In genomic region chr2:55843992-55844345, GRCh38 we compare ENCODE assay signal across 20 cellular contexts.
"Had no signal": no experiment of that assay in that cellular context is flagged by ENCODE, and none has a peak within 500 bp of the region (broad histone marks: within the 10 kb centered on the region; RNA-seq: fewer than 3 reads in every experiment).

No MANE protein-coding gene starts in this region.

- H3K27ac ChIP-seq: parathyroid adenoma, sigmoid colon had no signal

- H3K9me3 ChIP-seq: gastroesophageal sphincter, heart right ventricle, mucosa of descending colon, sigmoid colon, thyroid gland had no signal

- H2AFZ ChIP-seq: parathyroid adenoma had no signal

- H3K4me1 ChIP-seq: gastroesophageal sphincter, parathyroid adenoma, sigmoid colon had no signal

- H3K79me2 ChIP-seq: parathyroid adenoma had no signal

- H3K4me1 Mint-ChIP-seq: activated B cell treated with CpG ODN at 0.5 μM for 24 hours; naive thymus-derived CD8-positive, alpha-beta T cell had no signal

- H3K36me3 Mint-ChIP-seq: activated naive CD8-positive, alpha-beta T cell; naive thymus-derived CD8-positive, alpha-beta T cell; stimulated activated memory B cell treated with anti-CD40 and anti-IgM and Interleukin-4, amounts not matched to agents 10 μg/mL and 1 μg/mL and 100 μg/mL, for 72 hours had no signal

- DNase-seq: activated B cell treated with CpG ODN at 0.5 μM for 24 hours; activated CD4-positive, alpha-beta T cell treated with anti-CD3 and anti-CD28 coated beads for 48 hours; activated CD8-positive, alpha-beta memory T cell treated with anti-CD3 and anti-CD28 coated beads, Interleukin-2, amount 50 U/mL, for 4 hours; activated CD8-positive, alpha-beta T cell treated with anti-CD3 and anti-CD28 coated beads, Interleukin-2, amount 10 ng/mL, durations not matched to agents 7 days and 5 days; activated gamma-delta T cell treated with Interleukin-2 at 50 U/mL for 16 hours; amniotic stem cell; cerebellar nuclear complex; effector memory CD4-positive, alpha-beta T cell; heart right ventricle; naive thymus-derived CD8-positive, alpha-beta T cell; sigmoid colon; stimulated activated CD4-positive, alpha-beta T cell treated with anti-CD3 and anti-CD28 coated beads, Interleukin-2, amount 100 ng/mL, for 48 hours; thyroid gland had no signal

- H3K27me3 Mint-ChIP-seq: activated B cell treated with CpG ODN at 0.5 μM for 24 hours; dendritic cell treated with granulocyte-macrophage colony-stimulating factor and Interleukin-4, amounts not matched to agents 40 ng/mL and 50 ng/mL, for 4 days; stimulated activated memory B cell treated with anti-CD40 and anti-IgM and Interleukin-4, amounts not matched to agents 10 μg/mL and 1 μg/mL and 100 μg/mL, for 72 hours had no signal

- H3K27me3 ChIP-seq: gastroesophageal sphincter, heart right ventricle, sigmoid colon, thyroid gland had no signal

- H3K4me3 ChIP-seq: gastroesophageal sphincter, heart right ventricle, mucosa of descending colon, sigmoid colon, thyroid gland had no signal

- H3K9ac ChIP-seq: parathyroid adenoma had no signal

- H3K9me3 Mint-ChIP-seq: activated B cell treated with CpG ODN at 0.5 μM for 24 hours; stimulated activated memory B cell treated with anti-CD40 and anti-IgM and Interleukin-4, amounts not matched to agents 10 μg/mL and 1 μg/mL and 100 μg/mL, for 72 hours; T-helper 2 cell treated with Interferon-gamma antibody and Interleukin-4, amounts not matched to agents 5 μg/mL and 100 μg/mL, for 36 hours had no signal

- H3K27ac Mint-ChIP-seq: activated B cell treated with CpG ODN at 0.5 μM for 24 hours; activated CD8-positive, alpha-beta T cell treated with anti-CD3 and anti-CD28 coated beads, Interleukin-2, amount 10 ng/mL, durations not matched to agents 7 days and 5 days; activated naive CD8-positive, alpha-beta T cell; stimulated activated memory B cell treated with anti-CD40 and anti-IgM and Interleukin-4, amounts not matched to agents 10 μg/mL and 1 μg/mL and 100 μg/mL, for 72 hours; T-helper 2 cell treated with Interferon-gamma antibody and Interleukin-4, amounts not matched to agents 5 μg/mL and 100 μg/mL, for 36 hours had no signal

- ATAC-seq: activated CD8-positive, alpha-beta T cell treated with anti-CD3 and anti-CD28 coated beads, Interleukin-2, amount 10 ng/mL, durations not matched to agents 7 days and 5 days; naive thymus-derived CD8-positive, alpha-beta T cell; stimulated activated memory B cell treated with anti-CD40 and anti-IgM and Interleukin-4, amounts not matched to agents 10 μg/mL and 1 μg/mL and 100 μg/mL, for 72 hours had no signal

- H3K4me3 Mint-ChIP-seq: activated B cell treated with CpG ODN at 0.5 μM for 24 hours; activated CD8-positive, alpha-beta T cell treated with anti-CD3 and anti-CD28 coated beads, Interleukin-2, amount 10 ng/mL, durations not matched to agents 7 days and 5 days; activated naive CD8-positive, alpha-beta T cell; naive thymus-derived CD8-positive, alpha-beta T cell; stimulated activated memory B cell treated with anti-CD40 and anti-IgM and Interleukin-4, amounts not matched to agents 10 μg/mL and 1 μg/mL and 100 μg/mL, for 72 hours; T-helper 2 cell treated with Interferon-gamma antibody and Interleukin-4, amounts not matched to agents 5 μg/mL and 100 μg/mL, for 36 hours had no signal

- H3K36me3 ChIP-seq: gastroesophageal sphincter, heart right ventricle, sigmoid colon, thyroid gland had no signal
